Comparison of ENCODE assay signal across 1 cellular context in the genomic region with DNA sequence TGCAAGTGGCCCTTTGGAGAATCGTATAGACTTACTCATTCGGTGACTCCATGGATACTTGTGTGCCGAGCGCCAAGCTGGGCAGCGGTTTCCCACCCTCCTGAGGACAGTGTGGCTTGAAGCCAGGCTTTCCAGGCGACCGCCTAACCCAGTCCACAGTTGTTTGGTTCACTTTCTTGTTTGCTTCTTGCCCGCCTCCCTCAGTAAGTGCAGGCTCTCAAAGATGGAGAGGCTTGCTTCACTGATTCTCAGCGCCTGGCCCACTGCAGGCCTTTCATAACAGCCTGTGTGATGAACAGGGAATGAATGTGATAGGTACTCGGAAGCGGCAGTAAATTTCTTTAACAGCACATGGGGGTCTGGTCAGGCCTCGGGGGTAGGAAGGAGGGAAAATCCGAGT.
TF ChIP-seq lines count a peak whose summit lies in the region.

No MANE protein-coding gene starts in this region.

TF ChIP-seq in HepG2, 621 proteins besides CTCF, POLR2A, EP300 and RAD21:
- TF ChIP-seq NR2F1 (CRISPR knock-in tag; IDR thresholded peaks at IDR 0.05), result no peak
- TF ChIP-seq PLRG1 (conservative IDR thresholded peaks at IDR 0.05), result no peak
- TF ChIP-seq, protein P1, sequence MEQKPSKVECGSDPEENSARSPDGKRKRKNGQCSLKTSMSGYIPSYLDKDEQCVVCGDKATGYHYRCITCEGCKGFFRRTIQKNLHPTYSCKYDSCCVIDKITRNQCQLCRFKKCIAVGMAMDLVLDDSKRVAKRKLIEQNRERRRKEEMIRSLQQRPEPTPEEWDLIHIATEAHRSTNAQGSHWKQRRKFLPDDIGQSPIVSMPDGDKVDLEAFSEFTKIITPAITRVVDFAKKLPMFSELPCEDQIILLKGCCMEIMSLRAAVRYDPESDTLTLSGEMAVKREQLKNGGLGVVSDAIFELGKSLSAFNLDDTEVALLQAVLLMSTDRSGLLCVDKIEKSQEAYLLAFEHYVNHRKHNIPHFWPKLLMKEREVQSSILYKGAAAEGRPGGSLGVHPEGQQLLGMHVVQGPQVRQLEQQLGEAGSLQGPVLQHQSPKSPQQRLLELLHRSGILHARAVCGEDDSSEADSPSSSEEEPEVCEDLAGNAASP (CRISPR knock-in tag; IDR thresholded peaks at IDR 0.05; ENCODE audit: borderline replicate concordance), result no peak
- TF ChIP-seq CEBPB (IDR thresholded peaks at IDR 0.05; ENCODE audit: borderline replicate concordance, low read depth, low read length), result no peak
- no peak for TF ChIP-seq ZNF230 (CRISPR knock-in tag; IDR thresholded peaks at IDR 0.05)
- TF ChIP-seq, protein P2, sequence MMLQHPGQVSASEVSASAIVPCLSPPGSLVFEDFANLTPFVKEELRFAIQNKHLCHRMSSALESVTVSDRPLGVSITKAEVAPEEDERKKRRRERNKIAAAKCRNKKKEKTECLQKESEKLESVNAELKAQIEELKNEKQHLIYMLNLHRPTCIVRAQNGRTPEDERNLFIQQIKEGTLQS (CRISPR knock-in tag; IDR thresholded peaks at IDR 0.05), result no peak
- TF ChIP-seq ZSCAN21 (CRISPR knock-in tag; IDR thresholded peaks at IDR 0.05; ENCODE audit: borderline replicate concordance), result no peak
- TF ChIP-seq, protein P3, sequence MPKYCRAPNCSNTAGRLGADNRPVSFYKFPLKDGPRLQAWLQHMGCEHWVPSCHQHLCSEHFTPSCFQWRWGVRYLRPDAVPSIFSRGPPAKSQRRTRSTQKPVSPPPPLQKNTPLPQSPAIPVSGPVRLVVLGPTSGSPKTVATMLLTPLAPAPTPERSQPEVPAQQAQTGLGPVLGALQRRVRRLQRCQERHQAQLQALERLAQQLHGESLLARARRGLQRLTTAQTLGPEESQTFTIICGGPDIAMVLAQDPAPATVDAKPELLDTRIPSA (CRISPR knock-in tag; IDR thresholded peaks at IDR 0.05; ENCODE audit: borderline replicate concordance), result no peak
- no peak for TF ChIP-seq CBX5 (CRISPR knock-in tag; IDR thresholded peaks at IDR 0.05; ENCODE audit: borderline replicate concordance)
- no peak for TF ChIP-seq BHLHE40 (IDR thresholded peaks at IDR 0.05; ENCODE audit: low read length)
- TF ChIP-seq SRSF9 (IDR thresholded peaks at IDR 0.05; ENCODE audit: borderline replicate concordance, insufficient read depth, low read depth, low read length, poor library complexity, severe bottlenecking), result no peak
- TF ChIP-seq ZNF326 (CRISPR knock-in tag; IDR thresholded peaks at IDR 0.05; ENCODE audit: borderline replicate concordance), result no peak
- TF ChIP-seq MAZ (IDR thresholded peaks at IDR 0.05; ENCODE audit: borderline replicate concordance, low read depth, low read length), result no peak
- no peak for TF ChIP-seq MAZ (CRISPR knock-in tag; IDR thresholded peaks at IDR 0.05; ENCODE audit: low read depth)
- TF ChIP-seq FOXP1 (IDR thresholded peaks at IDR 0.05), result no peak
- no peak for TF ChIP-seq FOXP1 (CRISPR knock-in tag; IDR thresholded peaks at IDR 0.05)
- TF ChIP-seq, protein P4, sequence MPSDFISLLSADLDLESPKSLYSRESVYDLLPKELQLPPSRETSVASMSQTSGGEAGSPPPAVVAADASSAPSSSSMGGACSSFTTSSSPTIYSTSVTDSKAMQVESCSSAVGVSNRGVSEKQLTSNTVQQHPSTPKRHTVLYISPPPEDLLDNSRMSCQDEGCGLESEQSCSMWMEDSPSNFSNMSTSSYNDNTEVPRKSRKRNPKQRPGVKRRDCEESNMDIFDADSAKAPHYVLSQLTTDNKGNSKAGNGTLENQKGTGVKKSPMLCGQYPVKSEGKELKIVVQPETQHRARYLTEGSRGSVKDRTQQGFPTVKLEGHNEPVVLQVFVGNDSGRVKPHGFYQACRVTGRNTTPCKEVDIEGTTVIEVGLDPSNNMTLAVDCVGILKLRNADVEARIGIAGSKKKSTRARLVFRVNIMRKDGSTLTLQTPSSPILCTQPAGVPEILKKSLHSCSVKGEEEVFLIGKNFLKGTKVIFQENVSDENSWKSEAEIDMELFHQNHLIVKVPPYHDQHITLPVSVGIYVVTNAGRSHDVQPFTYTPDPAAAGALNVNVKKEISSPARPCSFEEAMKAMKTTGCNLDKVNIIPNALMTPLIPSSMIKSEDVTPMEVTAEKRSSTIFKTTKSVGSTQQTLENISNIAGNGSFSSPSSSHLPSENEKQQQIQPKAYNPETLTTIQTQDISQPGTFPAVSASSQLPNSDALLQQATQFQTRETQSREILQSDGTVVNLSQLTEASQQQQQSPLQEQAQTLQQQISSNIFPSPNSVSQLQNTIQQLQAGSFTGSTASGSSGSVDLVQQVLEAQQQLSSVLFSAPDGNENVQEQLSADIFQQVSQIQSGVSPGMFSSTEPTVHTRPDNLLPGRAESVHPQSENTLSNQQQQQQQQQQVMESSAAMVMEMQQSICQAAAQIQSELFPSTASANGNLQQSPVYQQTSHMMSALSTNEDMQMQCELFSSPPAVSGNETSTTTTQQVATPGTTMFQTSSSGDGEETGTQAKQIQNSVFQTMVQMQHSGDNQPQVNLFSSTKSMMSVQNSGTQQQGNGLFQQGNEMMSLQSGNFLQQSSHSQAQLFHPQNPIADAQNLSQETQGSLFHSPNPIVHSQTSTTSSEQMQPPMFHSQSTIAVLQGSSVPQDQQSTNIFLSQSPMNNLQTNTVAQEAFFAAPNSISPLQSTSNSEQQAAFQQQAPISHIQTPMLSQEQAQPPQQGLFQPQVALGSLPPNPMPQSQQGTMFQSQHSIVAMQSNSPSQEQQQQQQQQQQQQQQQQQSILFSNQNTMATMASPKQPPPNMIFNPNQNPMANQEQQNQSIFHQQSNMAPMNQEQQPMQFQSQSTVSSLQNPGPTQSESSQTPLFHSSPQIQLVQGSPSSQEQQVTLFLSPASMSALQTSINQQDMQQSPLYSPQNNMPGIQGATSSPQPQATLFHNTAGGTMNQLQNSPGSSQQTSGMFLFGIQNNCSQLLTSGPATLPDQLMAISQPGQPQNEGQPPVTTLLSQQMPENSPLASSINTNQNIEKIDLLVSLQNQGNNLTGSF (CRISPR knock-in tag; IDR thresholded peaks at IDR 0.05), result no peak
